Comparison of ENCODE assay signal across 29 cellular contexts in the genomic region with DNA sequence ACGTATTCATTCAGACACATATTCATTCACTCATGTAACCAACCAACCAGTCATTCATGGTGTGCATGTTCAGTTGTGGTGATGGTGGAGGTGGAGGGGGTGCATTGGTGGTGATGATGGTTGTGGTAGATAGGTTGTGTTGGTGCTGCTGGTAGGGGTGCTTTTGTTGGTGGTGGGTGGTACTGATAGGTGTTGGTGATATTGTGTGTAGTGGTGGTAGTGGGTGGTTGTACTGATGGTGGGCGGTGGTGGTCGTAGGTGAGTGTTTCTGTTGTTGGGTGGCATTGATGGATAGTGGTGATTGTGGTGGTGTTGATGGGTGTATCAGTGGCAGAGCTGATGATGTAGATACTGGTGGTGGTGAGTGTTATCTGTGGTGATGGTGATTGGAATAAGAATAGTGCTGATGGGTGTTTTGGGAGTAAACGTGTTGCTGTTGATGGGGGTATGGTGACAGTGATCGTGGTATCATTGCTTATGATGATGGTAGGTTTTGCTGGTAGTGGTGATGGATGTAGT.
"Had no signal": no experiment of that assay in that cellular context is flagged by ENCODE, and none has a peak within 500 bp of the region (broad histone marks: within the 10 kb centered on the region; RNA-seq: fewer than 3 reads in every experiment).

No MANE protein-coding gene starts in this region.

- ATAC-seq: activated CD8-positive, alpha-beta memory T cell treated with anti-CD3 and anti-CD28 coated beads, Interleukin-2, amount 10 ng/mL, durations not matched to agents 7 days and 5 days; activated naive CD8-positive, alpha-beta T cell treated with anti-CD3 and anti-CD28 coated beads, Interleukin-2, amount 50 U/mL, for 24 hours had no signal

- H3K9me3 ChIP-seq: Peyer's patch had no signal

- H3K36me3 ChIP-seq: Peyer's patch had no signal

- DNase-seq: activated B cell treated with CpG ODN at 0.5 μM for 24 hours; activated CD4-positive, alpha-beta memory T cell treated with anti-CD3 and anti-CD28 coated beads, Interleukin-2, amount 10 ng/mL, durations not matched to agents 7 days and 5 days; activated CD4-positive, alpha-beta T cell treated with anti-CD3 and anti-CD28 coated beads for 4 hours; activated CD4-positive, CD25-positive, alpha-beta regulatory T cell treated with anti-CD3 and anti-CD28 coated beads, Interleukin-2, amount 50 U/mL, for 72 hours; activated CD8-positive, alpha-beta memory T cell treated with anti-CD3 and anti-CD28 coated beads for 24 hours; activated CD8-positive, alpha-beta memory T cell treated with anti-CD3 and anti-CD28 coated beads, Interleukin-2, amount 10 ng/mL, durations not matched to agents 7 days and 5 days; activated CD8-positive, alpha-beta memory T cell treated with anti-CD3 and anti-CD28 coated beads, Interleukin-2, amount 50 U/mL, for 48 hours; activated effector memory CD4-positive, alpha-beta T cell treated with Interleukin-2 at 50 U/mL for 16 hours; activated naive CD4-positive, alpha-beta T cell treated with anti-CD3 and anti-CD28 coated beads, Interleukin-2, amount 10 ng/mL, durations not matched to agents 7 days and 5 days; activated naive CD8-positive, alpha-beta T cell treated with anti-CD3 and anti-CD28 coated beads, Interleukin-2, amount 50 U/mL, for 24 hours; activated T-cell treated with anti-CD3 and anti-CD28 coated beads, Interleukin-2, amount 50 U/mL, for 48 hours; anterior cingulate cortex; caudate nucleus; cerebellar nuclear complex; MM.1S; NCI-H1092; NCI-H1436 treated with DMSO at 0.1 percent for 48 hours; NCI-H1694 treated with DMSO at 0.1 percent for 48 hours; NCI-H2029; NCI-H345; NCI-H524 treated with DMSO at 0.1 percent for 48 hours; Peyer's patch; RPMI8226; SIG-M5; SW 1271; T-helper 1 cell; T-helper 9 cell had no signal

- H3K4me1 ChIP-seq: Peyer's patch had no signal

- FAIRE-seq: bronchial epithelial cell had no signal

- H3K27me3 ChIP-seq: Peyer's patch had no signal

- H3K4me3 ChIP-seq: Peyer's patch had no signal

- H3K27ac ChIP-seq: Peyer's patch, VCaP had no signal
